Comparison of ENCODE assay signal across 6 cellular contexts in the genomic region with DNA sequence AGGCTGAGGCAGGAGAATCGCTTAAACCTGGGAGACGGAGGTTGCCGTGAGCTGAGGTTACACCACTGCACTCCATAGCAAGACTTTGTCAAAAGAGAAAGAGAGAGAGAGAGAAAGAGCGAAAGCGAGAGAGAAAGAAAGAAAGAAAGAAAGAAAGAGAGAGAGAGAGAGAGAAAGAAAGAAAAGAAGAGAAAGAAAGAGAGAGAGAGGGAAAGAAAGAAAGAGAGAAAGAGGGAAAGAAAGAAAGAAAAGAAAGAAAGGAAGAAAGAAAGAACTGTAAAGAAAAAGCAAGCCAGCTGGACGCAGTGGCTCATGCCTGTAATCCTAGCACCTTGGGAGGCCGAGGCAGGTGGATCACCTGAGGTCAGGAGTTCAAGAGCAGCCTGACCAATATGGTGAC. TPM values are rescaled to one million over a fixed set of nuclear protein-coding genes. Genes with fewer than 3 reads are reported as not detected.
"Had no signal": no experiment of that assay in that cellular context is flagged by ENCODE, and none has a peak within 500 bp of the region (broad histone marks: within the 10 kb centered on the region; RNA-seq: fewer than 3 reads in every experiment).

No MANE protein-coding gene starts in this region.

RNA-seq across cellular contexts. Expression of a gene that starts 13.8 kb away (rescaled TPM):
- total RNA-seq: SK-MEL-5 had no signal

RNA-seq across cellular contexts. Expression of a gene that starts 52.2 kb away (rescaled TPM):
- total RNA-seq: glomerular endothelial cell, left lobe of liver, myocyte, T-cell, ureter had no signal
